In the genomic region with DNA sequence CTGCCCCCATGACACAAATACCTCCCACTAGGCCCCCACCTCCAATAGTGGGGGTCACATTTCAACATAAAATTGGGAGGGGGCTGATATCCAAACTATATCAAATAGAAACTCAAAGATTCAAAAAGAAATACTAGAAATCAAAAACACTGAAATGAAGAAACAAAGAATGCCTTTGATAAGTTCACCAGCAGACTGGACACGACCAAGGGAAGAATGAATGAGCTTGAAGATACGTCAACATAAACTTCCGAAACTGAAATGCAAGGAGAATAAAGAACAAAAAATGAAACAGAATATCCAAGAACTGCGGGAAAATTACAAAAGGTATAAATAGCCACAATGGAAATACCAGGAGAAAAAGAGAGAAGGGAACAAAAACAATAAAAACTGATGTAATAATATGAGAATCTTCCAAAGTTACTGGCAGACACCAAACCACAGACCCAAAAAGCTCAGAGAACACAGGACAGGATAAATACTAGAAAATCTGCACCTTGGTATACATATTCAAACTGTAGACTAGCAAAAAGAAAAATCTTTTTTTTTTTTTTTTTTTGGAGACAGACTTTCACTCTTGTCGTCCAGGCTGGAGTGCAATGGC, we compare ENCODE assay signal across 25 cellular contexts.
"Had no signal": no experiment of that assay in that cellular context is flagged by ENCODE, and none has a peak within 500 bp of the region (broad histone marks: within the 10 kb centered on the region; RNA-seq: fewer than 3 reads in every experiment).

No MANE protein-coding gene starts in this region.

- H3K4me1 Mint-ChIP-seq: naive thymus-derived CD8-positive, alpha-beta T cell; neural crest cell; stimulated activated effector memory CD8-positive, alpha-beta T cell treated with anti-CD3 and anti-CD28 coated beads, Interleukin-12 subunit alpha, Interleukin-12 subunit beta, amount 100 ng/mL, for 72 hours had no signal

- H3K36me3 Mint-ChIP-seq: naive thymus-derived CD8-positive, alpha-beta T cell; stimulated activated effector memory CD8-positive, alpha-beta T cell treated with anti-CD3 and anti-CD28 coated beads, Interleukin-12 subunit alpha, Interleukin-12 subunit beta, amount 100 ng/mL, for 72 hours had no signal

- H3K9me3 ChIP-seq: pancreas, prostate gland, testis, thyroid gland, transverse colon, upper lobe of left lung, vagina had no signal

- H3K36me3 ChIP-seq: left ventricle myocardium inferior, pancreas, prostate gland, spleen, thyroid gland, transverse colon, upper lobe of left lung, vagina had no signal

- H3K27ac Mint-ChIP-seq: naive thymus-derived CD8-positive, alpha-beta T cell; nephron; stimulated activated effector memory CD8-positive, alpha-beta T cell treated with anti-CD3 and anti-CD28 coated beads, Interleukin-12 subunit alpha, Interleukin-12 subunit beta, amount 100 ng/mL, for 72 hours; stimulated activated naive CD8-positive, alpha-beta T cell treated with anti-CD3 and anti-CD28 coated beads, Interleukin-15, Interleukin-2, amounts not matched to agents 100 ng/mL and 50 ng/mL, for 24 hours had no signal

- H3K27ac ChIP-seq: pancreas, spleen, testis, thyroid gland, transverse colon, upper lobe of left lung, vagina had no signal

- H3K4me3 ChIP-seq: left ventricle myocardium inferior, lung, pancreas, prostate gland, skin epidermis, spleen, testis, thyroid gland, transverse colon, upper lobe of left lung, vagina had no signal

- DNase-seq: islet precursor cell; left ventricle myocardium inferior; naive thymus-derived CD8-positive, alpha-beta T cell; nucleus accumbens; pancreas; posterior cingulate gyrus; retina; right cardiac atrium; spleen; stimulated activated CD4-positive, alpha-beta T cell treated with anti-CD3 and anti-CD28 coated beads, Interleukin-4, amount 100 ng/mL, for 24 hours; stimulated activated naive CD4-positive, alpha-beta T cell; substantia nigra; testis; thyroid gland; transverse colon; upper lobe of left lung had no signal

- H3K4me1 ChIP-seq: pancreas, prostate gland, spleen, testis, transverse colon, upper lobe of left lung, vagina had no signal

- ATAC-seq: naive thymus-derived CD8-positive, alpha-beta T cell; pancreas; right cardiac atrium; sciatic nerve; stimulated activated effector memory CD8-positive, alpha-beta T cell treated with anti-CD3 and anti-CD28 coated beads, Interleukin-12 subunit alpha, Interleukin-12 subunit beta, amount 100 ng/mL, for 72 hours had no signal

- FAIRE-seq: pancreas had no signal

- H3K27me3 ChIP-seq: pancreas, spleen, testis, thyroid gland, transverse colon, upper lobe of left lung, vagina had no signal

- H3K9me3 Mint-ChIP-seq: neural crest cell; stimulated activated effector memory CD8-positive, alpha-beta T cell treated with anti-CD3 and anti-CD28 coated beads, Interleukin-12 subunit alpha, Interleukin-12 subunit beta, amount 100 ng/mL, for 72 hours had no signal

- H3K4me3 Mint-ChIP-seq: naive thymus-derived CD8-positive, alpha-beta T cell; nephron; neural crest cell; stimulated activated effector memory CD8-positive, alpha-beta T cell treated with anti-CD3 and anti-CD28 coated beads, Interleukin-12 subunit alpha, Interleukin-12 subunit beta, amount 100 ng/mL, for 72 hours; stimulated activated naive CD8-positive, alpha-beta T cell treated with anti-CD3 and anti-CD28 coated beads, Interleukin-15, Interleukin-2, amounts not matched to agents 100 ng/mL and 50 ng/mL, for 24 hours had no signal
